Comparison of ENCODE assay signal across 22 cellular contexts in the genomic region with DNA sequence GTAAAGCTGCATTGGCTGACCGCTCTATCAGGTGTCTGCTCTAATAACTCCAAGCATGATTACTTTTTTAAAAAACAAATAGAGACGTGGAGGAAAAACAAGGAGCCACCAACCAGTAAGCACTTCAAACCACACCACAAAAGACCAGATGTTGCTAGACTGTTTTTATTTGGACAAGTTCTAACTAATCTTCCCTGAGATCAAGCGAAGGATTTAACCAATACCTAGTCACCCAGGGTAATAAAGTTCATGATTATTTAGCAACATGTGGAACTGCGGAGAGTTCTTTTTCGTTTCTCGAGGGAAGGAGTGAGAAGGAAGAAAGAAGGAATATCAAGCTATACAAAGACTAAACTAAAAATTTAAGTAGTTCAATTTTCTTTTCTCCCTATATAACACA.
DNase-seq lines count a peak whose midpoint lies in the region; ATAC-seq and TF ChIP-seq lines count a peak whose summit lies in the region.
"Had no signal": no experiment of that assay in that cellular context is flagged by ENCODE, and none has a peak within 500 bp of the region (broad histone marks: within the 10 kb centered on the region; RNA-seq: fewer than 3 reads in every experiment).

No MANE protein-coding gene starts in this region.

- H3K27me3 Mint-ChIP-seq in MCF 10A (ENCODE audit: insufficient read depth, unreplicated experiment): no peaks in the 10 kb centered on the region
- H3K27me3 Mint-ChIP-seq in activated T-helper 17 cell treated with anti-CD3 and anti-CD28 coated beads, Interleukin-2, amount 50 U/mL, for 72 hours: no peaks in the 10 kb centered on the region

- TF ChIP-seq CTCF in MCF 10A (IDR thresholded peaks at IDR 0.05; ENCODE audit: unreplicated experiment) (no peak), breast epithelium (IDR thresholded peaks at IDR 0.05) (no peak), foreskin keratinocyte (conservative IDR thresholded peaks at IDR 0.05) (no peak)

- no peaks in the 10 kb centered on the region for H3K27me3 ChIP-seq in breast epithelium
- no peaks in the 10 kb centered on the region for H3K27me3 ChIP-seq in foreskin keratinocyte
- H3K27me3 ChIP-seq: Peyer's patch, SJSA1 had no signal

- intact Hi-C loops in MCF 10A (cut with micrococcal nuclease): no loop called here
- intact Hi-C loops in breast epithelium (cut with DNase I; ENCODE audit: low total_unique reads): no loop called here

- peaks cover 7% of the 10 kb centered on the region for H3K36me3 Mint-ChIP-seq in MCF 10A (ENCODE audit: insufficient read depth, unreplicated experiment)
- no peaks in the 10 kb centered on the region for H3K36me3 Mint-ChIP-seq in activated T-helper 17 cell treated with anti-CD3 and anti-CD28 coated beads, Interleukin-2, amount 50 U/mL, for 72 hours (ENCODE audit: low read depth)
- H3K36me3 Mint-ChIP-seq: CD14-positive monocyte, IgD-negative memory B cell had no signal

- H3K27ac ChIP-seq in breast epithelium: no peak overlapping the region
- peak overlapping the region; percentile 70 for H3K27ac ChIP-seq in foreskin keratinocyte
- H3K27ac ChIP-seq: A549, Peyer's patch, SJSA1 had no signal

- no peak overlapping the region for H3K4me3 ChIP-seq in breast epithelium
- H3K4me3 ChIP-seq: A549, GM12878, Peyer's patch, SJSA1 had no signal

- no peak overlapping the region for H3K27ac Mint-ChIP-seq in MCF 10A (ENCODE audit: low read depth, unreplicated experiment)
- H3K27ac Mint-ChIP-seq in activated T-helper 17 cell treated with anti-CD3 and anti-CD28 coated beads, Interleukin-2, amount 50 U/mL, for 72 hours: peak overlapping the region; percentile 18
- H3K27ac Mint-ChIP-seq: B cell, CD14-positive monocyte, IgD-negative memory B cell had no signal

- CTCF ChIA-PET in MCF 10A (lab: Yijun Ruan, JAX): interaction anchor here (0.7 to 1.1 kb wide), 5 partner anchors 12 to 397 kb away, joined by 3 to 7 read pairs (median 3); no protein-coding TSS in a partner anchor

- no peaks in the 10 kb centered on the region for H3K4me1 ChIP-seq in breast epithelium
- H3K4me1 ChIP-seq in foreskin keratinocyte: peaks cover 22% of the 10 kb centered on the region
- H3K4me1 ChIP-seq: A549, Peyer's patch had no signal

- no peak overlapping the region for H3K4me3 Mint-ChIP-seq in MCF 10A (ENCODE audit: unreplicated experiment)
- no peak overlapping the region for H3K4me3 Mint-ChIP-seq in activated T-helper 17 cell treated with anti-CD3 and anti-CD28 coated beads, Interleukin-2, amount 50 U/mL, for 72 hours
- H3K4me3 Mint-ChIP-seq: B cell, CD14-positive monocyte, IgD-negative memory B cell had no signal

- no peaks in the 10 kb centered on the region for H3K36me3 ChIP-seq in breast epithelium
- H3K36me3 ChIP-seq: Peyer's patch, SJSA1 had no signal

- ATAC-seq in activated T-helper 17 cell treated with anti-CD3 and anti-CD28 coated beads, Interleukin-2, amount 50 U/mL, for 72 hours (replicated peaks): no peak
- ATAC-seq in foreskin keratinocyte (peak; percentile 16), GM21717 (IDR thresholded peaks at IDR 0.05; ENCODE audit: unreplicated experiment) (no peak), HG02610 (IDR thresholded peaks at IDR 0.05; ENCODE audit: unreplicated experiment) (no peak), HG03342 (IDR thresholded peaks at IDR 0.05; ENCODE audit: unreplicated experiment) (no peak)
- ATAC-seq: A549, GM12878, Right ventricle myocardium inferior had no signal

- H3K9me3 Mint-ChIP-seq in MCF 10A (ENCODE audit: unreplicated experiment): no peaks in the 10 kb centered on the region
- H3K9me3 Mint-ChIP-seq in activated T-helper 17 cell treated with anti-CD3 and anti-CD28 coated beads, Interleukin-2, amount 50 U/mL, for 72 hours: no peaks in the 10 kb centered on the region
- H3K9me3 Mint-ChIP-seq: CD14-positive monocyte, IgD-negative memory B cell had no signal

- peaks cover 27% of the 10 kb centered on the region for H3K4me1 Mint-ChIP-seq in MCF 10A (ENCODE audit: insufficient read depth, unreplicated experiment)
- peaks cover 23% of the 10 kb centered on the region for H3K4me1 Mint-ChIP-seq in activated T-helper 17 cell treated with anti-CD3 and anti-CD28 coated beads, Interleukin-2, amount 50 U/mL, for 72 hours
- H3K4me1 Mint-ChIP-seq: B cell, IgD-negative memory B cell had no signal

- POLR2A ChIA-PET in MCF 10A (lab: Yijun Ruan, JAX): interaction anchor here (0.7 to 2.6 kb wide), 10 partner anchors 11 to 290 kb away, joined by 3 to 18 read pairs (median 3); a partner anchor contains a TSS

- H3K9me3 ChIP-seq in breast epithelium: no peaks in the 10 kb centered on the region
- H3K9me3 ChIP-seq: Peyer's patch, SJSA1 had no signal

- BruUV-seq in MCF 10A (replicated peaks; lab: Mats Ljungman, UMichigan): TSS peak; percentile 87

- no peak for TF ChIP-seq POLR2A in breast epithelium (IDR thresholded peaks at IDR 0.05)

- DNase-seq in MCF 10A (ENCODE audit: unreplicated experiment) (peak; percentile 32), breast epithelium (ENCODE audit: low spot score in 2 of 2) (no peak), foreskin keratinocyte (peak; percentile 71 to 80)
- DNase-seq: DND-41, GOT3, MV-4-11, NCI-H1105 treated with DMSO at 0.1 percent for 48 hours, NCI-H2029 treated with DMSO at 0.1 percent for 48 hours, NCI-H345, NCI-H526 treated with DMSO at 0.1 percent for 48 hours, Peyer's patch had no signal

Comparison
In these comparisons a context has a peak if more than half of its experiments do, and no peak if none do; other contexts are left out.
1. DNase-seq: peak in MCF 10A (single experiment) and foreskin keratinocyte (2 of 2); none in breast epithelium (0 of 2).